8 cellular contexts compared by ENCODE assay signal in the genomic region with DNA sequence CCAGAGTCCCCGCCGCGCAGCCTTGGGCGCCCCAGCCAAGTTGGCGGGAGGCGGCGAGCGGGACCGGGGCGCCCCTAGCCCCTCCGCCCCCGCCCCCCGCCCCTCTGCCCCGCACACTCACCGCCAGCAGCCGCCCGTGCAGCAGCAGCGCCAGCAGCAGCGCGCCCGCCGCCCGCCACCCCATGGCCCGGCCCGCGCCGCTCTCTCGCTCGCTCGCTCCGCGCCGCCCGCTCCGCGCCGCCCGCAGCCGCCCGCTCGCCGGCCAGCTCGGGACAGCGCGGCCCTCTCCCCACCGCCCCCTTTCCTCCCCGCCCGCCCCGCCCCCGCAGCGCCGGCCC. TPM values are rescaled to one million over a fixed set of nuclear protein-coding genes. Genes with fewer than 3 reads are reported as not detected.
A peak's percentile ranks its signal among the peaks of the same experiment; 100 is the strongest.
DNase-seq lines count a peak whose midpoint lies in the region; ATAC-seq and TF ChIP-seq lines count a peak whose summit lies in the region.

TSS of gene HSPG2 (minus strand) at position 277 of the 338 bp plus-strand sequence. CDS start at position 184, 93 bp downstream.

- H3K4me1 ChIP-seq in ES-I3 (ENCODE audit: insufficient read depth, low read length) (peaks cover 35% of the 10 kb centered on the region), SJCRH30 (peaks cover 68% of the 10 kb centered on the region)

- H3K36me3 ChIP-seq in ES-I3 (ENCODE audit: insufficient read depth, low read length) (no peaks in the 10 kb centered on the region), SJCRH30 (peaks cover 15% of the 10 kb centered on the region; the same call in 1 of the 2 replicates)

- H3K27me3 ChIP-seq in SJCRH30, result no peaks in the 10 kb centered on the region

- no peak for TF ChIP-seq CTCF in fibroblast of mammary gland (conservative IDR thresholded peaks at IDR 0.05; ENCODE audit: control insufficient read depth, insufficient read depth, low read depth, low read length)
- TF ChIP-seq CTCF in omental fat pad (IDR thresholded peaks at IDR 0.05), result no peak

- H3K9ac ChIP-seq in ES-I3 (ENCODE audit: low read depth, low read length), result peak within 1 kb of the TSS; percentile 56

- ATAC-seq in omental fat pad (ENCODE audit: low FRiP score) (no peak), HG03039 (IDR thresholded peaks at IDR 0.05; ENCODE audit: unreplicated experiment) (no peak), GM21528 (IDR thresholded peaks at IDR 0.05; ENCODE audit: low FRiP score, unreplicated experiment) (no peak)

- no peaks in the 10 kb centered on the region for H3K9me3 ChIP-seq in ES-I3 (ENCODE audit: control insufficient read depth, insufficient read depth, low read length)
- no peaks in the 10 kb centered on the region for H3K9me3 ChIP-seq in SJCRH30 (replicated peaks)

- H3K27ac ChIP-seq in SJCRH30, result peak within 1 kb of the TSS; percentile 97

- DNase-seq in SJCRH30 (no peak), fibroblast of mammary gland (ENCODE audit: low read depth) (no peak), omental fat pad (ENCODE audit: low spot score) (no peak), DMS79 treated with DMSO at 0.1 percent for 48 hours (lab: John Stamatoyannopoulos, UW) (no peak), GM03348 (ENCODE audit: low spot score) (no peak)

- H3K4me3 ChIP-seq in SJCRH30, result peak within 1 kb of the TSS; percentile 92
- peak within 1 kb of the TSS; percentile 80 for H3K4me3 ChIP-seq in fibroblast of mammary gland (ENCODE audit: control insufficient read depth, low read depth, low read length)

RNA-seq across cellular contexts. Expression of gene HSPG2, which starts in this region (rescaled TPM):
- 82.3 and 84.0 TPM in 2 replicates for total RNA-seq in SJCRH30 (2014; rRNA removed; shearing (Covaris generic))
- total RNA-seq in omental fat pad, result 100 to 1,000 TPM in 3 of 4 donors, 10 to 100 TPM in 1; 66.0 to 496 (median 198) TPM
